ENCODE assay signal across 8 cellular contexts in the genomic region with DNA sequence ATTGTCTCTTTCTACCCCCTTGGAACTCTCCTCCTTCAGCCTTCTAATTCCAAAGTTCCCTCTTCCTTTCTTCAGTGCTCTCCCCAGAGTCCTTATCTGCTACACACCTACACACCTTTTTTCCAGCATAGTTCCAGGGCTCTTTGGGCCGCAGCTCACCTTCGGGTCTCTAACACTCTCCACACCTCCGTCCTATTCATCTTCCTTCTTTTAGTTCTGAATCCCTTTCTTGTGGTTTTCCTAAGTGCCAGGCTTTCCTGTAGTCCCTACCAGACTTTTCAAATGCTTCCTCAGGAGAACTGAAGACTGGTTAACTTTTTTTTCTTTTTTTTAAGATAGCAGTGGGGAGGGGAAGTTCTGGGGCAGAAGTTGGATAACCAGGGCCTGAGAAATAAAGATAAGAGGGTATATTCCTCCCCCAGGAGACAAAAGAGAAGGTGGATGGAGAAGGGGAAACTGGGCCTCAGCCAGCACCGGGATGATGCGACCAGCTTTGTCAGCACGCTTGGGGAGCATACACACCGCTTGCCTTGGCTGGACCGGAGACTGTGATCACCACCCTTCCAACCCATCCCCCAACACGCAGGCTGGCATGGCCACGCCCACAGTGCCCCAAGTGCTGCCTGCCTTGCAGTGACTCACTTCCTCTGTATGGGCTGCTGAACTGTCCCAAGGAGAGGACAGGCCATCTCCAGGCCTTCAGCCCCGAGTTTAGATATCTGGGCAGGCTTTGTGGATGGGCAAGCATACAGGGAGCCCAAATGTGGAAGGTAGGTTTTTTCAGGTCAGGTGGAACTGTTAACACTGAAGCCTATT. TPM values are rescaled to one million over a fixed set of nuclear protein-coding genes. Genes with fewer than 3 reads are reported as not detected.
A peak's percentile ranks its signal among the peaks of the same experiment; 100 is the strongest.
DNase-seq lines count a peak whose midpoint lies in the region; ATAC-seq and TF ChIP-seq lines count a peak whose summit lies in the region.

No MANE protein-coding gene starts in this region.

- TF ChIP-seq POLR2A in ovary (IDR thresholded peaks at IDR 0.05) (no peak), thyroid gland (IDR thresholded peaks at IDR 0.05) (peak in 1 of 2 donors; percentile 54)

- H3K4me2 ChIP-seq in H9 (ENCODE audit: insufficient read depth, insufficient read length, low read length), result no peak overlapping the region

- no peaks in the 10 kb centered on the region for H3K27me3 Mint-ChIP-seq in H9 (ENCODE audit: low read depth)
- H3K27me3 Mint-ChIP-seq in activated T-helper 17 cell treated with anti-CD3 and anti-CD28 coated beads, Interleukin-2, amount 50 U/mL, for 72 hours, result no peaks in the 10 kb centered on the region

- peaks cover 12% of the 10 kb centered on the region for H3K23me2 ChIP-seq in H9 (ENCODE audit: insufficient read length, low read depth, low read length, poor library complexity, severe bottlenecking)

- H3K4me1 ChIP-seq in H9 (ENCODE audit: insufficient read depth, low read length), result peaks cover 25% of the 10 kb centered on the region
- peaks cover 29% of the 10 kb centered on the region for H3K4me1 ChIP-seq in RWPE2 (ENCODE audit: insufficient read depth, poor library complexity, severe bottlenecking)
- peaks cover 17% of the 10 kb centered on the region for H3K4me1 ChIP-seq in ovary (ENCODE audit: insufficient read depth)
- H3K4me1 ChIP-seq in thyroid gland, result peaks cover 42 to 60% of the 10 kb centered on the region in 2 donors

- H2BK120ac ChIP-seq in H9 (ENCODE audit: low read depth, low read length, poor library complexity, severe bottlenecking), result no peak overlapping the region

- no peak overlapping the region for H2BK15ac ChIP-seq in H9 (ENCODE audit: low read depth, low read length)

- peak overlapping the region; percentile 33 to 93 (median 59); a peak in 4 of 7 replicates for H3K27ac Mint-ChIP-seq in H9
- H3K27ac Mint-ChIP-seq in activated T-helper 17 cell treated with anti-CD3 and anti-CD28 coated beads, Interleukin-2, amount 50 U/mL, for 72 hours, result peak overlapping the region; percentile 92

- H3K27me3 ChIP-seq in H9 (ENCODE audit: insufficient read depth, low read length), result no peaks in the 10 kb centered on the region
- H3K27me3 ChIP-seq in RWPE2 (ENCODE audit: insufficient read depth, poor library complexity, severe bottlenecking), result no peaks in the 10 kb centered on the region
- no peaks in the 10 kb centered on the region for H3K27me3 ChIP-seq in ovary
- no peaks in the 10 kb centered on the region for H3K27me3 ChIP-seq in thyroid gland

- WGBS in H9 (ENCODE audit: extremely low coverage, insufficient read length, low lambda C conversion rate), result no CpG with 5 or more reads among the region's 11 CpGs
- 72 to 83% (median 74%) methylated on average over 11 of the region's 11 CpGs for WGBS in ovary, 3 donors
- 55 to 72% methylated on average over 11 of the region's 11 CpGs for WGBS in thyroid gland, 2 donors

- H2AFZ ChIP-seq in H9 (ENCODE audit: low read length), result no peak overlapping the region

- H3T11ph ChIP-seq in H9 (ENCODE audit: low read length), result no peak overlapping the region

- intact Hi-C loops in ovary (cut with DNase I) (loop anchor here in 1 of 4 donors (10.0 kb wide), 1 partner anchor 52 kb away; a partner anchor contains a TSS), thyroid gland (cut with DNase I) (no loop called here)

- H3K9me3 Mint-ChIP-seq in H9, result no peaks in the 10 kb centered on the region
- no peaks in the 10 kb centered on the region for H3K9me3 Mint-ChIP-seq in activated T-helper 17 cell treated with anti-CD3 and anti-CD28 coated beads, Interleukin-2, amount 50 U/mL, for 72 hours

- no peak overlapping the region for H3K23ac ChIP-seq in H9 (ENCODE audit: insufficient read length, low read depth, low read length)

- no peak for TF ChIP-seq CTCF in H9 (conservative IDR thresholded peaks at IDR 0.05)
- no peak for TF ChIP-seq CTCF in RWPE2 (IDR thresholded peaks at IDR 0.05; ENCODE audit: poor library complexity, severe bottlenecking)
- TF ChIP-seq CTCF in ovary (IDR thresholded peaks at IDR 0.05), result no peak
- TF ChIP-seq CTCF in thyroid gland (IDR thresholded peaks at IDR 0.05), result no peak

- peaks cover 2 to 4% (median 2%) of the 10 kb centered on the region in 3 experiments; a peak in 2 of 7 replicates for H3K36me3 Mint-ChIP-seq in H9 (ENCODE audit: insufficient read depth in 1 of 3, low read depth in 3 of 3)
- H3K36me3 Mint-ChIP-seq in activated T-helper 17 cell treated with anti-CD3 and anti-CD28 coated beads, Interleukin-2, amount 50 U/mL, for 72 hours (ENCODE audit: low read depth), result peaks cover 11% of the 10 kb centered on the region

- H3K4ac ChIP-seq in H9 (ENCODE audit: low read depth, low read length), result no peak overlapping the region

- peaks cover 16% of the 10 kb centered on the region; the same call in 1 of the 2 replicates for H3K79me2 ChIP-seq in H9 (ENCODE audit: insufficient read depth, low read length)

- H3K56ac ChIP-seq in H9 (ENCODE audit: insufficient read length, low read depth, low read length), result no peak overlapping the region

- H3K9ac ChIP-seq in H9 (ENCODE audit: extremely low read depth, insufficient read length, low read length), result no peak overlapping the region

- no peak for TF ChIP-seq EP300 in ovary (IDR thresholded peaks at IDR 0.05)

- H3K4me3 ChIP-seq in RWPE2 (ENCODE audit: severe bottlenecking) (no peak overlapping the region), ovary (no peak overlapping the region), thyroid gland (replicated peaks in 1 of 3) (no peak overlapping the region)

- H3K18ac ChIP-seq in H9 (ENCODE audit: insufficient read length, low read depth, low read length), result peak overlapping the region; percentile 15

- H3K27ac ChIP-seq in H9 (ENCODE audit: insufficient read length, low read depth, low read length) (no peak overlapping the region), RWPE2 (ENCODE audit: poor library complexity, severe bottlenecking) (peak overlapping the region; percentile 83), ovary (no peak overlapping the region), thyroid gland (peak overlapping the region in 2 of 3 donors; percentile 58 to 59)

- H2BK12ac ChIP-seq in H9 (ENCODE audit: insufficient read length, low read depth, low read length), result no peak overlapping the region

- no peak overlapping the region for H3K14ac ChIP-seq in H9 (ENCODE audit: insufficient read depth, low read length)

- no peak overlapping the region for H4K91ac ChIP-seq in H9 (ENCODE audit: insufficient read length, low read depth, low read length)

- no peaks in the 10 kb centered on the region for H3K79me1 ChIP-seq in H9 (ENCODE audit: insufficient read depth, low read depth, low read length, poor library complexity, severe bottlenecking)

- DNase-seq in H9 (peak; percentile 86), RWPE2 (ENCODE audit: low spot score) (peak; percentile 89), germinal center (ENCODE audit: low spot score) (peak; percentile 81), ovary (peak in 4 of 5 donors; percentile 49 to 58 (median 52)), thyroid gland (peak; percentile 78 to 80), DMS79 (lab: John Stamatoyannopoulos, UW) (no peak)

- H3K9me3 ChIP-seq in H9 (ENCODE audit: control insufficient read depth, low read depth, low read length) (no peaks in the 10 kb centered on the region), RWPE2 (ENCODE audit: severe bottlenecking) (no peaks in the 10 kb centered on the region), ovary (no peaks in the 10 kb centered on the region), thyroid gland (no peaks in the 10 kb centered on the region)

- H2AK5ac ChIP-seq in H9 (ENCODE audit: insufficient read length, low read length), result no peak overlapping the region

- H2BK20ac ChIP-seq in H9 (ENCODE audit: low read depth, low read length, poor library complexity, severe bottlenecking), result no peak overlapping the region

- peaks cover 57 to 58% of the 10 kb centered on the region in 2 experiments for H3K4me1 Mint-ChIP-seq in H9
- H3K4me1 Mint-ChIP-seq in activated T-helper 17 cell treated with anti-CD3 and anti-CD28 coated beads, Interleukin-2, amount 50 U/mL, for 72 hours, result peaks cover 19% of the 10 kb centered on the region

- no peaks in the 10 kb centered on the region for H4K20me1 ChIP-seq in H9 (ENCODE audit: control insufficient read depth, insufficient read depth, insufficient read length)

- H3K36me3 ChIP-seq in RWPE2 (ENCODE audit: low read depth) (peaks cover 8% of the 10 kb centered on the region; the same call in 1 of the 2 replicates), ovary (no peaks in the 10 kb centered on the region), thyroid gland (no peaks in the 10 kb centered on the region)

- H3K4me3 Mint-ChIP-seq in H9, result peak overlapping the region; percentile 78 to 84
- peak overlapping the region; percentile 87 for H3K4me3 Mint-ChIP-seq in activated T-helper 17 cell treated with anti-CD3 and anti-CD28 coated beads, Interleukin-2, amount 50 U/mL, for 72 hours

- no peak overlapping the region for H4K5ac ChIP-seq in H9 (ENCODE audit: insufficient read length, low read depth, low read length)

- ATAC-seq in RWPE2 (ENCODE audit: low read depth), result peak; percentile 58
- peak; percentile 76 for ATAC-seq in activated T-helper 17 cell treated with anti-CD3 and anti-CD28 coated beads, Interleukin-2, amount 50 U/mL, for 72 hours (replicated peaks)
- ATAC-seq in HG02884 (IDR thresholded peaks at IDR 0.05; ENCODE audit: unreplicated experiment), result no peak

- H4K8ac ChIP-seq in H9 (replicated peaks; ENCODE audit: insufficient read length, low read depth, low read length), result no peak overlapping the region

- H2BK5ac ChIP-seq in H9 (ENCODE audit: insufficient read length, low read length), result no peak overlapping the region

RNA-seq across cellular contexts. Expression of a gene that starts 2.5 kb away (rescaled TPM):
- total RNA-seq in H9 (2021) (201 and 209 TPM in 2 replicates), ovary (100 to 1,000 TPM in 5 of 7 donors, 10 to 100 TPM in 2; 91.9 to 198 (median 156) TPM), thyroid gland (100 to 1,000 TPM; 158 to 183 (median 171) TPM)
- total RNA-seq in activated T-helper 17 cell treated with anti-CD3 and anti-CD28 coated beads, Interleukin-2, amount 50 U/mL, for 72 hours, result 100 to 1,000 TPM; 114 to 212 TPM
- polyA plus RNA-seq in ovary, result 100 to 1,000 TPM; 124 to 339 TPM

RNA-seq across cellular contexts. Expression of a gene that starts 5.0 kb away (rescaled TPM):
- total RNA-seq in H9 (2021) (0.81 and 0.92 TPM in 2 replicates), ovary (1 to 10 TPM in 3 of 7 donors, under 1 TPM in 4; 0.24 to 6.9 (median 0.79) TPM), thyroid gland (10 to 100 TPM in 2 of 4 donors, 1 to 10 TPM in 2; 5.8 to 14.9 (median 10.0) TPM)
- under 1 TPM; 0.19 to 0.30 TPM for total RNA-seq in activated T-helper 17 cell treated with anti-CD3 and anti-CD28 coated beads, Interleukin-2, amount 50 U/mL, for 72 hours
- 1 to 10 TPM in 1 of 2 donors, under 1 TPM in 1; 0.44 to 1.2 TPM for polyA plus RNA-seq in ovary

RNA-seq across cellular contexts. Expression of a gene that starts 29.6 kb away (rescaled TPM):
- total RNA-seq in H9 (2021) (6.4 and 6.8 TPM in 2 replicates), ovary (10 to 100 TPM; 17.1 to 35.6 (median 26.9) TPM), thyroid gland (100 to 1,000 TPM in 1 of 4 donors, 10 to 100 TPM in 3; 50.9 to 103 (median 90.4) TPM)
- 10 to 100 TPM; 10.9 to 22.6 TPM for total RNA-seq in activated T-helper 17 cell treated with anti-CD3 and anti-CD28 coated beads, Interleukin-2, amount 50 U/mL, for 72 hours
- 10 to 100 TPM; 22.1 to 33.0 TPM for polyA plus RNA-seq in ovary

RNA-seq across cellular contexts. Expression of a gene that starts 31.2 kb away (rescaled TPM):
- total RNA-seq in H9 (2021) (21.0 and 22.3 TPM in 2 replicates), ovary (10 to 100 TPM; 19.1 to 27.2 (median 22.9) TPM), thyroid gland (10 to 100 TPM; 66.0 to 79.0 (median 76.3) TPM)
- total RNA-seq in activated T-helper 17 cell treated with anti-CD3 and anti-CD28 coated beads, Interleukin-2, amount 50 U/mL, for 72 hours, result 10 to 100 TPM; 12.5 to 15.3 TPM
- polyA plus RNA-seq in ovary, result 10 to 100 TPM; 17.2 to 30.7 TPM

RNA-seq across cellular contexts. Expression of a gene that starts 50.9 kb away (rescaled TPM):
- total RNA-seq in H9 (2021), result 62.1 and 62.7 TPM in 2 replicates
- total RNA-seq in activated T-helper 17 cell treated with anti-CD3 and anti-CD28 coated beads, Interleukin-2, amount 50 U/mL, for 72 hours, result 10 to 100 TPM; 49.3 to 74.3 TPM
- total RNA-seq in ovary, result 10 to 100 TPM; 21.9 to 49.4 (median 40.9) TPM
- 10 to 100 TPM; 24.0 to 46.2 TPM for polyA plus RNA-seq in ovary
- 10 to 100 TPM; 35.4 to 59.9 (median 44.8) TPM for total RNA-seq in thyroid gland

Comparison
In these comparisons a context has a peak if more than half of its experiments do, and no peak if none do; other contexts are left out.
1. H3K27ac ChIP-seq: peak in RWPE2 (single experiment) and thyroid gland (2 of 3); none in H9 (single experiment) and ovary (0 of 2).